In the genomic region with DNA sequence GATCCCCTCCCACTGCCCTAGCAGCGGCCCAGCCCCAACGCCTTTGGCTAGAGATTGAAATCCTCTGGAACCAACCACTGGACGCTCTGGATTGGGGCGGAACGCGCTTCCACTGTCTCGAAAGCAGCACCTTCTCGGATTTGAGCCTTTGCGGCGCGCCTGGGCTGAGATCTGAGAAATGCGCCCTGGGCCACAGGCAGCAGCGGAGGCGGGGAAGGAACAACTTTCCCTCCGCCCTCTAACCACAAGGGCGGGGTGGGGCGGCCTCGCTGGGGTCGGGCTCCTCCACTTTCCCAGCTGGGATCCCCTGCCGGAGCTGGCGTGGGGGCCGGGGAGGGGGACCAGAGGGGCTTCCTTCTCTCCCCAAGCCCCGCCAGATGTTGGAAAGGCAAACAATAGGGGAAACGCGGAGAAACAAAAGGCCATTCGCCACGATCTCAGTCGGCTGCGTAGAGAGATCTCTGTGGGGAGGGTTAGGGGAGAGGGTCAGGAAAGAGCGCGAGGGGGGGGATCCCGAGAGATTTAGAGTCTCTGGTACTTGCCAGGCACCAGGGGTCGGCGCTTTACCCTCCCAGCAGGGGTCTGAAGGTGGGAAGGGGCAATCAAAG, we compare ENCODE assay signal across 8 cellular contexts. TPM values are rescaled to one million over a fixed set of nuclear protein-coding genes. Genes with fewer than 3 reads are reported as not detected.
A peak's percentile ranks its signal among the peaks of the same experiment; 100 is the strongest.
DNase-seq lines count a peak whose midpoint lies in the region; ATAC-seq and TF ChIP-seq lines count a peak whose summit lies in the region.

No MANE protein-coding gene starts in this region.

- TF ChIP-seq CTCF in lower leg skin (IDR thresholded peaks at IDR 0.05), result no peak

- H3K36me3 Mint-ChIP-seq in activated CD4-positive, alpha-beta memory T cell treated with anti-CD3 and anti-CD28 coated beads, Interleukin-2, amount 10 ng/mL, durations not matched to agents 7 days and 5 days (ENCODE audit: low read depth), result no peaks in the 10 kb centered on the region

- H3K4me3 ChIP-seq in BLaER1, result peak overlapping the region; percentile 78
- H3K4me3 ChIP-seq in ectodermal cell (ENCODE audit: insufficient read depth, low read depth, low read length), result peak overlapping the region; percentile 65
- H3K4me3 ChIP-seq in lower leg skin (ENCODE audit: low read depth, poor library complexity, severe bottlenecking), result peak overlapping the region; percentile 62

- H3K27ac ChIP-seq in BLaER1 (peak overlapping the region; percentile 41; the same call in 1 of the 2 replicates), ectodermal cell (ENCODE audit: insufficient read depth, low read depth, low read length, poor library complexity, severe bottlenecking) (peak overlapping the region; percentile 87)

- peak overlapping the region; percentile 79 for H3K4me3 Mint-ChIP-seq in activated CD4-positive, alpha-beta memory T cell treated with anti-CD3 and anti-CD28 coated beads, Interleukin-2, amount 10 ng/mL, durations not matched to agents 7 days and 5 days

- H3K4me1 ChIP-seq in BLaER1 (peaks cover 13% of the 10 kb centered on the region), ectodermal cell (ENCODE audit: control insufficient read depth, insufficient read depth, low read length) (no peaks in the 10 kb centered on the region)

- DNase-seq in HPDE6-E6E7 (ENCODE audit: extremely low spot score), result peak; percentile 65
- peak; percentile 53 for DNase-seq in activated CD4-positive, alpha-beta memory T cell treated with anti-CD3 and anti-CD28 coated beads, Interleukin-2, amount 10 ng/mL, durations not matched to agents 7 days and 5 days
- peak; percentile 86 to 97 for DNase-seq in lower leg skin (ENCODE audit: low spot score in 2 of 2)
- DNase-seq in stimulated activated CD4-positive, alpha-beta T cell treated with anti-CD3 and anti-CD28 coated beads, Interleukin-2, amount 100 ng/mL, for 48 hours, result peak; percentile 23 to 36
- no peak for DNase-seq in NCI-H2107 (lab: John Stamatoyannopoulos, UW)

- H3K27me3 Mint-ChIP-seq in activated CD4-positive, alpha-beta memory T cell treated with anti-CD3 and anti-CD28 coated beads, Interleukin-2, amount 10 ng/mL, durations not matched to agents 7 days and 5 days, result peaks cover 44% of the 10 kb centered on the region

- peak overlapping the region; percentile 83 for H3K4me2 ChIP-seq in BLaER1

- H3K36me3 ChIP-seq in BLaER1 (no peaks in the 10 kb centered on the region), ectodermal cell (ENCODE audit: control insufficient read depth, insufficient read depth, low read length) (no peaks in the 10 kb centered on the region)

- 0 to 1% methylated on average over 34 of the region's 34 CpGs for WGBS in ectodermal cell, 2 experiments
- WGBS in lower leg skin, 2 donors, result 0 to 2% methylated on average over 30 to 32 of the region's 34 CpGs

- no peak overlapping the region for H3K27ac Mint-ChIP-seq in activated CD4-positive, alpha-beta memory T cell treated with anti-CD3 and anti-CD28 coated beads, Interleukin-2, amount 10 ng/mL, durations not matched to agents 7 days and 5 days

- no peaks in the 10 kb centered on the region for H4K20me1 ChIP-seq in BLaER1

- intact Hi-C loops in lower leg skin (cut with DNase I; ENCODE audit: low total_unique reads), result no loop called here

- no peaks in the 10 kb centered on the region for H3K9me3 Mint-ChIP-seq in activated CD4-positive, alpha-beta memory T cell treated with anti-CD3 and anti-CD28 coated beads, Interleukin-2, amount 10 ng/mL, durations not matched to agents 7 days and 5 days

- peak overlapping the region; percentile 74 for H3K9ac ChIP-seq in BLaER1

- TF ChIP-seq POLR2A in lower leg skin (IDR thresholded peaks at IDR 0.05), result peak in 1 of 2 donors; percentile 3

- H3K4me1 Mint-ChIP-seq in activated CD4-positive, alpha-beta memory T cell treated with anti-CD3 and anti-CD28 coated beads, Interleukin-2, amount 10 ng/mL, durations not matched to agents 7 days and 5 days, result peaks cover 9% of the 10 kb centered on the region

- CTCF ChIA-PET in activated CD4-positive, alpha-beta memory T cell treated with anti-CD3 and anti-CD28 coated beads, Interleukin-2, amount 10 ng/mL, durations not matched to agents 7 days and 5 days (lab: Charles Lee), result interaction anchor here (4.9 kb wide), 1 partner anchor 196 kb away, joined by 67 read pairs; no protein-coding TSS in a partner anchor

- peaks cover 5% of the 10 kb centered on the region; the same call in 1 of the 2 replicates for H3K27me3 ChIP-seq in BLaER1
- H3K27me3 ChIP-seq in ectodermal cell (ENCODE audit: control insufficient read depth, insufficient read depth, low read length, poor library complexity, severe bottlenecking), result no peaks in the 10 kb centered on the region

- ATAC-seq in GM19463 (IDR thresholded peaks at IDR 0.05; ENCODE audit: unreplicated experiment), result peak; percentile 57

- H3K9me3 ChIP-seq in BLaER1 (no peaks in the 10 kb centered on the region), ectodermal cell (ENCODE audit: control insufficient read depth, low read length) (no peaks in the 10 kb centered on the region)

- POLR2A ChIA-PET in activated CD4-positive, alpha-beta memory T cell treated with anti-CD3 and anti-CD28 coated beads, Interleukin-2, amount 10 ng/mL, durations not matched to agents 7 days and 5 days (lab: Charles Lee), result no interaction called here

RNA-seq across cellular contexts. Expression of a gene that starts 1.2 kb away (rescaled TPM):
- total RNA-seq in activated CD4-positive, alpha-beta memory T cell treated with anti-CD3 and anti-CD28 coated beads, Interleukin-2, amount 10 ng/mL, durations not matched to agents 7 days and 5 days, result under 1 TPM; 0.05 to 0.13 TPM
- 20.8 TPM for polyA plus RNA-seq in ectodermal cell (2013, experiment 1 of 4)
- polyA plus RNA-seq in ectodermal cell (2013, experiment 2 of 4), result 22.1 TPM
- polyA plus RNA-seq in ectodermal cell (2013, experiment 3 of 4), result 14.6 TPM
- polyA plus RNA-seq in ectodermal cell (2013, experiment 4 of 4), result 15.8 TPM
- 10 to 100 TPM in 2 of 4 donors, 1 to 10 TPM in 2; 8.2 to 16.5 (median 10.5) TPM for total RNA-seq in lower leg skin

RNA-seq across cellular contexts. Expression of a gene that starts 4.3 kb away (rescaled TPM):
- total RNA-seq in activated CD4-positive, alpha-beta memory T cell treated with anti-CD3 and anti-CD28 coated beads, Interleukin-2, amount 10 ng/mL, durations not matched to agents 7 days and 5 days, result not detected
- not detected for polyA plus RNA-seq in ectodermal cell (2013, experiment 1 of 4)
- polyA plus RNA-seq in ectodermal cell (2013, experiment 2 of 4), result not detected
- polyA plus RNA-seq in ectodermal cell (2013, experiment 3 of 4), result not detected
- polyA plus RNA-seq in ectodermal cell (2013, experiment 4 of 4), result not detected
- not detected for total RNA-seq in lower leg skin

RNA-seq across cellular contexts. Expression of a gene that starts 44.9 kb away (rescaled TPM):
- 10 to 100 TPM in 1 of 2 experiments, 1 to 10 TPM in 1; 9.9 to 10.6 TPM for total RNA-seq in activated CD4-positive, alpha-beta memory T cell treated with anti-CD3 and anti-CD28 coated beads, Interleukin-2, amount 10 ng/mL, durations not matched to agents 7 days and 5 days
- 35.0 TPM for polyA plus RNA-seq in ectodermal cell (2013, experiment 1 of 4)
- 34.4 TPM for polyA plus RNA-seq in ectodermal cell (2013, experiment 2 of 4)
- polyA plus RNA-seq in ectodermal cell (2013, experiment 3 of 4), result 34.4 TPM
- 34.3 TPM for polyA plus RNA-seq in ectodermal cell (2013, experiment 4 of 4)
- 10 to 100 TPM; 10.3 to 16.6 (median 12.5) TPM for total RNA-seq in lower leg skin

Comparison
In these comparisons a context has a peak if more than half of its experiments do, and no peak if none do; other contexts are left out.
1. RNA of a gene that starts 1.2 kb away (total RNA-seq): 8.2 to 16.5 TPM in lower leg skin; 0.05 to 0.13 TPM in activated CD4-positive, alpha-beta memory T cell treated with anti-CD3 and anti-CD28 coated beads, Interleukin-2, amount 10 ng/mL, durations not matched to agents 7 days and 5 days; every median in the first group is over 4 times any median in the second.
2. Peak in every context shown above with its lines, with median percentiles within 50 percentile points of each other: H3K4me3 ChIP-seq.